Comparison of ENCODE assay signal across 1 cellular context in genomic region chr1:37595440-37596181, GRCh38.
TF ChIP-seq lines count a peak whose summit lies in the region.

Gene GNL2, minus strand, starts transcription at chr1:37595937. Its CDS starts 115 bp downstream, at chr1:37595822.

TF ChIP-seq in K562, 482 proteins besides CTCF, POLR2A, EP300 and RAD21 (continued from another document and continues in another):
- TF ChIP-seq ZNF398 (CRISPR knock-in tag; IDR thresholded peaks at IDR 0.05) (no peak), CSDE1 (IDR thresholded peaks at IDR 0.05) (no peak), ARID4B (CRISPR knock-in tag; IDR thresholded peaks at IDR 0.05) (peak; percentile 96), ZC3H8 (IDR thresholded peaks at IDR 0.05) (no peak), MED1 (CRISPR knock-in tag; IDR thresholded peaks at IDR 0.05; ENCODE audit: borderline replicate concordance) (no peak), NRF1 (conservative IDR thresholded peaks at IDR 0.05 in 1 of 2, IDR thresholded peaks at IDR 0.05 in 1 of 2) (peak; percentile 79 to 82), KAT7 (CRISPR knock-in tag; IDR thresholded peaks at IDR 0.05; ENCODE audit: borderline replicate concordance) (peak; percentile 96), ZNF184 (CRISPR knock-in tag; IDR thresholded peaks at IDR 0.05) (no peak), ZNF274 (IDR thresholded peaks at IDR 0.05; ENCODE audit: borderline replicate concordance, low read depth, low read length) (no peak), ZNF436 (CRISPR knock-in tag; IDR thresholded peaks at IDR 0.05) (no peak), SNIP1 (IDR thresholded peaks at IDR 0.05; ENCODE audit: low read depth) (no peak), THAP12 (CRISPR knock-in tag; IDR thresholded peaks at IDR 0.05) (peak; percentile 45), CBX3 (IDR thresholded peaks at IDR 0.05; ENCODE audit: borderline replicate concordance in 1 of 2, low read length in 2 of 2) (no peak; a peak in 1 of 3 replicates), SLC30A9 (CRISPR knock-in tag; IDR thresholded peaks at IDR 0.05) (no peak), RBBP5 (IDR thresholded peaks at IDR 0.05; ENCODE audit: borderline replicate concordance, insufficient read depth, low read length, poor library complexity, severe bottlenecking) (peak; percentile 82), PML (IDR thresholded peaks at IDR 0.05; ENCODE audit: low read length) (peak; percentile 78), PATZ1 (CRISPR knock-in tag; IDR thresholded peaks at IDR 0.05; ENCODE audit: borderline replicate concordance) (no peak), EZH2 (IDR thresholded peaks at IDR 0.05; ENCODE audit: borderline replicate concordance, low read depth, low read length) (no peak), MTA3 (IDR thresholded peaks at IDR 0.05; ENCODE audit: borderline replicate concordance) (peak; percentile 66; the same call in 1 of the 2 replicates), ZNF76 (CRISPR knock-in tag; IDR thresholded peaks at IDR 0.05; ENCODE audit: borderline replicate concordance) (no peak), KLF13 (tag; IDR thresholded peaks at IDR 0.05; ENCODE audit: borderline replicate concordance, low read depth) (0 out of 2 replicates have a peak, but pooled peaks have one; percentile 50), HLTF (IDR thresholded peaks at IDR 0.05) (peak; percentile 58; the same call in 1 of the 2 replicates), MLLT1 (IDR thresholded peaks at IDR 0.05) (peak in 1 of 2 experiments; percentile 32; a peak in 1 of 4 replicates), HES1 (IDR thresholded peaks at IDR 0.05; ENCODE audit: low read depth) (no peak), GABPB2 (CRISPR knock-in tag; conservative IDR thresholded peaks at IDR 0.05) (0 out of 2 replicates have a peak, but pooled peaks have one; percentile 71), PHF8 (IDR thresholded peaks at IDR 0.05; ENCODE audit: borderline replicate concordance, low read length) (peak; percentile 96), E2F6 (IDR thresholded peaks at IDR 0.05; ENCODE audit: borderline replicate concordance in 1 of 2, extremely low read depth in 1 of 2, insufficient read depth in 1 of 2, insufficient read length in 1 of 2, low read depth in 1 of 2, low read length in 1 of 2, poor library complexity in 1 of 2, severe bottlenecking in 1 of 2) (peak; percentile 82 to 85), ZBTB7A (IDR thresholded peaks at IDR 0.05; ENCODE audit: borderline replicate concordance, control insufficient read depth, low read depth, low read length) (no peak), ARID3A (IDR thresholded peaks at IDR 0.05; ENCODE audit: borderline replicate concordance, low read depth, low read length) (no peak), RHOXF2B (CRISPR knock-in tag; conservative IDR thresholded peaks at IDR 0.05) (0 out of 2 replicates have a peak, but pooled peaks have one; percentile 46), ATF2 (CRISPR knock-in tag; IDR thresholded peaks at IDR 0.05) (no peak), ZNF511 (CRISPR knock-in tag; IDR thresholded peaks at IDR 0.05) (no peak), SMARCA5 (IDR thresholded peaks at IDR 0.05) (no peak), ZNF3 (CRISPR knock-in tag; IDR thresholded peaks at IDR 0.05) (no peak), POLR3A (IDR thresholded peaks at IDR 0.05; ENCODE audit: borderline replicate concordance, extremely low read depth, insufficient read depth, insufficient read length) (no peak), PHB2 (IDR thresholded peaks at IDR 0.05; ENCODE audit: low read depth) (no peak), RNF2 (IDR thresholded peaks at IDR 0.05) (0 out of 2 replicates have a peak, but pooled peaks have one; percentile 15)
